Comparison of ENCODE assay signal across 22 cellular contexts in the genomic region with DNA sequence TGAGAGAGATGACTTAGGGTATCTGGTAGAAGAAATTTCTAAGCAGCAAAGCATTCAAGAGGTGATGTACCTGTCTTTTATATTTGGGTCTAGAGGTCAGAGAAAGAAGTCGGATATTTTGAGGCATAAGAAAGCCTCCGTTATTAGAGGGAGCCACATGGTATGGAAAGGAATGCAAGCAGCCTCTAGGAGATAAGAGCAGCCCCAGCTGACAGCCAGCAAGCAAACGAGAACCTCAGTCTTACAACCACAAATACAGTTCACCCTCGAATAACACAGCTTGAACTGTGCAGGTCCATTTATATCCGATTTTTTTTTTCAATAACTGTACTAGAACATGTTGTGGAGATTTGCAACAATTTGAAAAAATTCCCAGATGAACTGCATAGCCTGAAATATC.
"Had no signal": no experiment of that assay in that cellular context is flagged by ENCODE, and none has a peak within 500 bp of the region (broad histone marks: within the 10 kb centered on the region; RNA-seq: fewer than 3 reads in every experiment).

No MANE protein-coding gene starts in this region.

- H3K36me3 Mint-ChIP-seq: immature natural killer cell; naive thymus-derived CD4-positive, alpha-beta T cell; stimulated activated effector memory CD8-positive, alpha-beta T cell treated with anti-CD3 and anti-CD28 coated beads, Interleukin-12 subunit alpha, Interleukin-12 subunit beta, amount 100 ng/mL, for 72 hours had no signal

- H3K27me3 ChIP-seq: ovary, spleen, suprapubic skin, tibial artery, upper lobe of right lung had no signal

- ATAC-seq: mucosa of descending colon; naive thymus-derived CD4-positive, alpha-beta T cell; natural killer cell treated with Interleukin-12 subunit alpha and Interleukin-12 subunit beta and Interleukin-15 and Interleukin-18, amount 100 ng/mL, for 72 hours; sciatic nerve; stimulated activated effector memory CD8-positive, alpha-beta T cell treated with anti-CD3 and anti-CD28 coated beads, Interleukin-12 subunit alpha, Interleukin-12 subunit beta, amount 100 ng/mL, for 72 hours; upper lobe of right lung had no signal

- H3K27ac ChIP-seq: ovary, spleen, suprapubic skin, thoracic aorta, tibial artery, upper lobe of right lung had no signal

- H3K4me3 Mint-ChIP-seq: immature natural killer cell; naive thymus-derived CD4-positive, alpha-beta T cell; natural killer cell treated with Interleukin-12 subunit alpha and Interleukin-12 subunit beta and Interleukin-15 and Interleukin-18, amount 100 ng/mL, for 72 hours; stimulated activated effector memory CD8-positive, alpha-beta T cell treated with anti-CD3 and anti-CD28 coated beads, Interleukin-12 subunit alpha, Interleukin-12 subunit beta, amount 100 ng/mL, for 72 hours; stimulated activated naive CD8-positive, alpha-beta T cell treated with anti-CD3 and anti-CD28 coated beads, Interleukin-15, Interleukin-2, amounts not matched to agents 100 ng/mL and 50 ng/mL, for 24 hours had no signal

- DNase-seq: hypothalamus; immature natural killer cell; midbrain; mucosa of descending colon; naive thymus-derived CD4-positive, alpha-beta T cell; ovary; right cardiac atrium; small intestine; spleen; stimulated activated CD4-positive, alpha-beta T cell treated with anti-CD3 and anti-CD28 coated beads, Interleukin-4, amount 100 ng/mL, for 24 hours; stimulated activated naive CD4-positive, alpha-beta T cell; tibial artery; trophoblast cell; upper lobe of right lung had no signal

- H3K27ac Mint-ChIP-seq: immature natural killer cell; naive thymus-derived CD4-positive, alpha-beta T cell; natural killer cell treated with Interleukin-12 subunit alpha and Interleukin-12 subunit beta and Interleukin-15 and Interleukin-18, amount 100 ng/mL, for 72 hours; progenitor cell of endocrine pancreas; stimulated activated effector memory CD8-positive, alpha-beta T cell treated with anti-CD3 and anti-CD28 coated beads, Interleukin-12 subunit alpha, Interleukin-12 subunit beta, amount 100 ng/mL, for 72 hours; stimulated activated naive CD8-positive, alpha-beta T cell treated with anti-CD3 and anti-CD28 coated beads, Interleukin-15, Interleukin-2, amounts not matched to agents 100 ng/mL and 50 ng/mL, for 24 hours had no signal

- H3K9me3 ChIP-seq: mucosa of descending colon, ovary, spleen, suprapubic skin, thoracic aorta, tibial artery, upper lobe of right lung had no signal

- H3K4me3 ChIP-seq: lung, mucosa of descending colon, ovary, spleen, suprapubic skin, thoracic aorta, tibial artery, upper lobe of right lung had no signal

- H3K27me3 Mint-ChIP-seq: natural killer cell treated with Interleukin-12 subunit alpha and Interleukin-12 subunit beta and Interleukin-15 and Interleukin-18, amount 100 ng/mL, for 72 hours; progenitor cell of endocrine pancreas; stimulated activated naive CD8-positive, alpha-beta T cell treated with anti-CD3 and anti-CD28 coated beads, Interleukin-15, Interleukin-2, amounts not matched to agents 100 ng/mL and 50 ng/mL, for 24 hours had no signal

- H3K36me3 ChIP-seq: ovary, spleen, suprapubic skin, thoracic aorta, tibial artery, upper lobe of right lung had no signal

- H3K4me1 Mint-ChIP-seq: immature natural killer cell; naive thymus-derived CD4-positive, alpha-beta T cell; stimulated activated effector memory CD8-positive, alpha-beta T cell treated with anti-CD3 and anti-CD28 coated beads, Interleukin-12 subunit alpha, Interleukin-12 subunit beta, amount 100 ng/mL, for 72 hours had no signal

- H3K4me1 ChIP-seq: spleen, suprapubic skin, tibial artery, upper lobe of right lung had no signal
